8 cellular contexts compared by ENCODE assay signal in the genomic region with DNA sequence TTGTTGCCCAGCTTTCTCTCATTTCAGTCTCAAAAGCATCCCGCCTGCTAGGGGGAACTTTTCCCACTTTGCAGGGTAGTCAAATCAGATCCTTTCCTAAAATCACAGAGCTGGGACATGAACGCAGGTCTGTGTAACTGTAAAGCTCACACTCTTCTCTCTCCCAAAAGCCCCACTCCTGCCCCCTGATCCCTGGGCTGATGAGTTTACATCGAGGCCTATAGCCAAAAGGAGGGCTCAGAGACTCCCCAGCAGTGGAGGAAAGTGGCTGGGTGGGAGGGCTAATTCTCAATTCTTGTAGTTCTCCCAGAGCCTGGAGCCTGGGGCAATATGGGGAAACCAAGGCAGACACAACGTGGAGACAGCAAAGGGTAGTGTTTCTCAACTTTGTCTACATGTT.
"Had no signal": no experiment of that assay in that cellular context is flagged by ENCODE, and none has a peak within 500 bp of the region (broad histone marks: within the 10 kb centered on the region; RNA-seq: fewer than 3 reads in every experiment).

No MANE protein-coding gene starts in this region.

- H3K4me3 ChIP-seq: GM23338, K562 had no signal

- H3K27ac Mint-ChIP-seq: GM23338 had no signal

- ATAC-seq: GM23338, HepG2, K562 had no signal

- H3K27ac ChIP-seq: HL-60 had no signal

- H3K9me3 Mint-ChIP-seq: GM23338, H9 had no signal

- DNase-seq: H9, HCEC 1CT had no signal

- H3K4me3 Mint-ChIP-seq: GM23338, H9 had no signal

- H2AFZ ChIP-seq: GM23338 had no signal

- FAIRE-seq: H1, H54, HepG2, K562 had no signal

- H3K4me2 ChIP-seq: GM23338 had no signal
